In genomic region chr9:107733530-107733907, GRCh38 we compare ENCODE assay signal across 11 cellular contexts.
A peak's percentile ranks its signal among the peaks of the same experiment; 100 is the strongest.
DNase-seq lines count a peak whose midpoint lies in the region; ATAC-seq, FAIRE-seq and TF ChIP-seq lines count a peak whose summit lies in the region.
"Had no signal": no experiment of that assay in that cellular context is flagged by ENCODE, and none has a peak within 500 bp of the region (broad histone marks: within the 10 kb centered on the region; RNA-seq: fewer than 3 reads in every experiment).

No MANE protein-coding gene starts in this region.

- H3K4me2 ChIP-seq in astrocyte (ENCODE audit: low read length) = peak overlapping the region; percentile 80

- no peaks in the 10 kb centered on the region for H4K20me1 ChIP-seq in astrocyte (ENCODE audit: insufficient read depth, low read length)

- no peak overlapping the region for H3K4me3 Mint-ChIP-seq in astrocyte (ENCODE audit: unreplicated experiment)
- H3K4me3 Mint-ChIP-seq: memory B cell had no signal

- H3K4me1 Mint-ChIP-seq in astrocyte (ENCODE audit: low read depth, unreplicated experiment) = peaks cover 7% of the 10 kb centered on the region
- H3K4me1 Mint-ChIP-seq: memory B cell had no signal

- H3K9me3 ChIP-seq in astrocyte (ENCODE audit: insufficient read depth, low read depth, low read length) (no peaks in the 10 kb centered on the region), right atrium auricular region (no peaks in the 10 kb centered on the region)

- H3K27me3 ChIP-seq in astrocyte (ENCODE audit: insufficient read depth, low read length) (no peaks in the 10 kb centered on the region), right atrium auricular region (no peaks in the 10 kb centered on the region)

- ATAC-seq in HG02973 (IDR thresholded peaks at IDR 0.05; ENCODE audit: unreplicated experiment) (no peak), GM21390 (IDR thresholded peaks at IDR 0.05; ENCODE audit: unreplicated experiment) (no peak), HG03469 (IDR thresholded peaks at IDR 0.05; ENCODE audit: unreplicated experiment) (no peak)

- peak overlapping the region; percentile 6 for H3K27ac ChIP-seq in astrocyte (ENCODE audit: low read depth, low read length)
- H3K27ac ChIP-seq in right atrium auricular region = peak overlapping the region; percentile 83 to 90

- DNase-seq in G401 (ENCODE audit: low spot score) (peak; percentile 17), astrocyte (ENCODE audit: low read depth) (no peak), right atrium auricular region (ENCODE audit: low spot score) (peak; percentile 94), skeletal muscle cell (ENCODE audit: low read depth) (no peak), iPS-NIHi11 (ENCODE audit: low spot score) (no peak)
- DNase-seq: activated CD4-positive, alpha-beta T cell treated with anti-CD3 and anti-CD28 coated beads for 1 hour; NCI-H446 had no signal

- peak overlapping the region; percentile 19 for H3K9ac ChIP-seq in astrocyte (ENCODE audit: low read length)

- H3K27ac Mint-ChIP-seq in astrocyte (ENCODE audit: unreplicated experiment) = no peak overlapping the region
- H3K27ac Mint-ChIP-seq: memory B cell had no signal

- no peak for FAIRE-seq in astrocyte (lab: Jason Lieb, UNC)

- H3K9me3 Mint-ChIP-seq in astrocyte (ENCODE audit: unreplicated experiment) = no peaks in the 10 kb centered on the region
- H3K9me3 Mint-ChIP-seq: memory B cell had no signal

- H3K27me3 Mint-ChIP-seq in astrocyte (ENCODE audit: low read depth, unreplicated experiment) = peaks cover 16% of the 10 kb centered on the region

- TF ChIP-seq CTCF in astrocyte (IDR thresholded peaks at IDR 0.05; ENCODE audit: insufficient read depth, low read depth, low read length) (no peak), right atrium auricular region (IDR thresholded peaks at IDR 0.05) (no peak)

- H3K4me1 ChIP-seq in astrocyte (ENCODE audit: insufficient read depth, low read length) = peaks cover 26% of the 10 kb centered on the region
- peaks cover 0 to 41% of the 10 kb centered on the region in 2 donors for H3K4me1 ChIP-seq in right atrium auricular region

- H3K36me3 ChIP-seq in astrocyte (ENCODE audit: insufficient read depth, low read length) (no peaks in the 10 kb centered on the region), right atrium auricular region (no peaks in the 10 kb centered on the region)

- H3K79me2 ChIP-seq in astrocyte (ENCODE audit: insufficient read depth, low read length) = no peaks in the 10 kb centered on the region

- peak overlapping the region; percentile 6 for H3K4me3 ChIP-seq in astrocyte (ENCODE audit: insufficient read depth, low read depth, low read length)
- H3K4me3 ChIP-seq in right atrium auricular region = peak overlapping the region in 1 of 2 donors; percentile 12
- peak overlapping the region; percentile 7 for H3K4me3 ChIP-seq in skeletal muscle cell (ENCODE audit: low read depth, low read length)

- H3K36me3 Mint-ChIP-seq in astrocyte (ENCODE audit: low read depth, unreplicated experiment) = no peaks in the 10 kb centered on the region
- H3K36me3 Mint-ChIP-seq: memory B cell had no signal

- in situ Hi-C loops in G401 (cut with HindIII; ENCODE audit: low sequenced_read_pairs) = no loop called here

- H2AFZ ChIP-seq in astrocyte (ENCODE audit: low read depth, low read length) = peak overlapping the region; percentile 45

Comparison
In these comparisons a context has a peak if more than half of its experiments do, and no peak if none do; other contexts are left out.
1. DNase-seq: peak in G401 (single experiment) and right atrium auricular region (single experiment); none in astrocyte (single experiment), skeletal muscle cell (single experiment) and iPS-NIHi11 (single experiment).